In genomic region chr9:34454571-34455065, GRCh38 we compare ENCODE assay signal across 8 cellular contexts. TPM values are rescaled to one million over a fixed set of nuclear protein-coding genes. Genes with fewer than 3 reads are reported as not detected.
DNase-seq lines count a peak whose midpoint lies in the region; FAIRE-seq and TF ChIP-seq lines count a peak whose summit lies in the region.
"Had no signal": no experiment of that assay in that cellular context is flagged by ENCODE, and none has a peak within 500 bp of the region (broad histone marks: within the 10 kb centered on the region; RNA-seq: fewer than 3 reads in every experiment).

No MANE protein-coding gene starts in this region.

- H3K9me3 ChIP-seq in BE2C (no peaks in the 10 kb centered on the region), GM23248 (ENCODE audit: low read depth) (no peaks in the 10 kb centered on the region), keratinocyte (ENCODE audit: control insufficient read depth, low read depth, low read length) (no peaks in the 10 kb centered on the region)

- H2AFZ ChIP-seq in GM23248 (no peak overlapping the region), keratinocyte (ENCODE audit: control insufficient read depth, low read length) (no peak overlapping the region)

- H3K9me1 ChIP-seq in keratinocyte (ENCODE audit: control insufficient read depth, extremely low read depth, insufficient read depth, low read length): peaks cover 3% of the 10 kb centered on the region

- H4K20me1 ChIP-seq in GM23248 (ENCODE audit: insufficient read depth): peaks cover 9% of the 10 kb centered on the region; the same call in 1 of the 2 replicates
- peaks cover 7% of the 10 kb centered on the region for H4K20me1 ChIP-seq in keratinocyte (ENCODE audit: control insufficient read depth, extremely low read depth, insufficient read depth, low read length)

- H3K79me2 ChIP-seq in GM23248 (ENCODE audit: insufficient read depth): peaks cover 79% of the 10 kb centered on the region
- peaks cover 46% of the 10 kb centered on the region for H3K79me2 ChIP-seq in keratinocyte (ENCODE audit: control insufficient read depth, insufficient read depth, low read length)

- H3K4me3 ChIP-seq in BE2C (ENCODE audit: low read depth, low read length): no peak overlapping the region
- H3K4me3 ChIP-seq in GM23248: no peak overlapping the region
- H3K4me3 ChIP-seq in keratinocyte (ENCODE audit: control insufficient read depth in 2 of 3, extremely low read depth in 1 of 3, insufficient read depth in 2 of 3, low read depth in 1 of 3, low read length in 3 of 3): no peak overlapping the region

- H3K36me3 ChIP-seq in BE2C: peaks cover 10% of the 10 kb centered on the region
- H3K36me3 ChIP-seq in GM23248 (ENCODE audit: low read depth): no peaks in the 10 kb centered on the region
- H3K36me3 ChIP-seq in keratinocyte (ENCODE audit: control insufficient read depth in 2 of 2, extremely low read depth in 1 of 2, insufficient read depth in 2 of 2, low read length in 2 of 2): no peaks in the 10 kb centered on the region

- H3K4me1 ChIP-seq in BE2C (peaks cover 23% of the 10 kb centered on the region), GM23248 (ENCODE audit: insufficient read depth) (peaks cover 24% of the 10 kb centered on the region), keratinocyte (ENCODE audit: control insufficient read depth, extremely low read depth, insufficient read depth, low read length) (peaks cover 28% of the 10 kb centered on the region)

- H3K27me3 ChIP-seq in BE2C: no peaks in the 10 kb centered on the region; the same call in 1 of the 2 replicates
- no peaks in the 10 kb centered on the region for H3K27me3 ChIP-seq in GM23248 (replicated peaks; ENCODE audit: insufficient read depth)
- no peaks in the 10 kb centered on the region for H3K27me3 ChIP-seq in keratinocyte (ENCODE audit: control insufficient read depth, extremely low read depth, insufficient read depth, low read length)

- H3K4me2 ChIP-seq in GM23248 (ENCODE audit: unreplicated experiment): no peak overlapping the region
- H3K4me2 ChIP-seq in keratinocyte (ENCODE audit: control insufficient read depth, extremely low read depth, insufficient read depth, low read depth, low read length): no peak overlapping the region

- peak; percentile 55 for DNase-seq in BE2C
- DNase-seq in GM23248: peak; percentile 89
- DNase-seq in SW480 (ENCODE audit: low spot score): peak; percentile 53
- DNase-seq in keratinocyte (ENCODE audit: low read depth, low spot score): peak; percentile 61
- no peak for DNase-seq in pons (ENCODE audit: low spot score)
- no peak for DNase-seq in NCI-H1092 treated with DMSO at 0.1 percent for 48 hours (lab: John Stamatoyannopoulos, UW)
- no peak for DNase-seq in NCI-H2196 (lab: John Stamatoyannopoulos, UW; ENCODE audit: unreplicated experiment)
- DNase-seq: activated B cell treated with CpG ODN at 0.5 μM for 24 hours had no signal

- FAIRE-seq in keratinocyte (lab: Jason Lieb, UNC): peak; percentile 43

- peaks cover 3% of the 10 kb centered on the region; the same call in 1 of the 2 replicates for H3F3A ChIP-seq in GM23248 (ENCODE audit: insufficient read depth)

- dilution Hi-C loops in keratinocyte (cut with MboI; ENCODE audit: extremely low pct_ligation_motif_present, low sequenced_read_pairs): no loop called here

- TF ChIP-seq CTCF in BE2C (IDR thresholded peaks at IDR 0.05; ENCODE audit: low read depth, low read length) (peak; percentile 37), keratinocyte (optimal IDR thresholded peaks at IDR 0.05 in 1 of 3, IDR thresholded peaks at IDR 0.05 in 1 of 3, conservative IDR thresholded peaks at IDR 0.05 in 1 of 3; ENCODE audit: extremely low read depth in 1 of 3, insufficient read depth in 2 of 3, low read length in 3 of 3) (peak in 2 of 3 experiments; percentile 13 to 20)

- H3K9ac ChIP-seq in GM23248 (no peak overlapping the region), keratinocyte (ENCODE audit: control insufficient read depth, extremely low read depth, insufficient read depth, low read length) (no peak overlapping the region)

- peak overlapping the region; percentile 51 for H3K27ac ChIP-seq in GM23248
- no peak overlapping the region for H3K27ac ChIP-seq in keratinocyte (ENCODE audit: control insufficient read depth, insufficient read depth, low read length)

- H3K9me2 ChIP-seq in GM23248 (ENCODE audit: insufficient read depth): no peaks in the 10 kb centered on the region

- in situ Hi-C loops in GM23248 (cut with MboI): no loop called here

- WGBS in GM23248 (ENCODE audit: low coverage in 1 of 2, low lambda C conversion rate in 2 of 2, missing lambda C conversion rate in 2 of 2), 2 experiments: 21 to 26% methylated on average over 3 of the region's 3 CpGs

RNA-seq across cellular contexts. Expression of gene FAM219A, which starts 3.8 kb away (rescaled TPM):
- 14.5 TPM for polyA plus RNA-seq in BE2C (2012; ENCODE audit: insufficient read depth, insufficient read length, low read depth)
- total RNA-seq in GM23248 (2014; rRNA removed; shearing (Covaris generic)): 9.1 and 12.3 TPM in 2 replicates
- polyA plus RNA-seq in GM23248 (2016; fragmentation: Nextera tagmentation; extraction: Ambion mirVana) (7.6 and 7.8 TPM in 2 replicates), keratinocyte (8.9 to 10.6 TPM (median 9.2 TPM) in 3 replicates)
- 5.4 TPM for polyA plus RNA-seq in keratinocyte (2011; ENCODE audit: low read depth)
- polyA plus RNA-seq in keratinocyte (2011; cell fraction: cytosol; rRNA removed): 6.7 and 8.1 TPM in 2 replicates
- 31.8 and 32.1 TPM in 2 replicates for polyA plus RNA-seq in keratinocyte (2011; cell fraction: nucleus; rRNA removed)
- 9.6 and 13.4 TPM in 2 replicates for polyA plus RNA-seq in keratinocyte (2012; ENCODE audit: low replicate concordance)
- 7.6 to 13.0 TPM (median 10.4 TPM) in 3 replicates for polyA minus RNA-seq in keratinocyte
- 8.6 TPM for polyA minus RNA-seq in keratinocyte (2011; cell fraction: cytosol; rRNA and poly(A)+ RNA removed)
- 8.2 and 11.0 TPM in 2 replicates for polyA minus RNA-seq in keratinocyte (2011; cell fraction: nucleus; rRNA and poly(A)+ RNA removed)

RNA-seq across cellular contexts. Expression of gene DNAI1, which starts 4.0 kb away (rescaled TPM):
- not detected for polyA plus RNA-seq in BE2C (2012; ENCODE audit: insufficient read depth, insufficient read length, low read depth)
- not detected in 2 replicates for total RNA-seq in GM23248 (2014; rRNA removed; shearing (Covaris generic))
- polyA plus RNA-seq in GM23248 (2016; fragmentation: Nextera tagmentation; extraction: Ambion mirVana) (not detected in 2 replicates), keratinocyte (0.08 TPM in 1 of 3 replicates, not detected in the others)
- polyA plus RNA-seq in keratinocyte (2011; ENCODE audit: low read depth): not detected
- polyA plus RNA-seq in keratinocyte (2011; cell fraction: cytosol; rRNA removed): 0.04 TPM in 1 of 2 replicates, not detected in the other
- polyA plus RNA-seq in keratinocyte (2011; cell fraction: nucleus; rRNA removed): 0.15 and 0.19 TPM in 2 replicates
- not detected in 2 replicates for polyA plus RNA-seq in keratinocyte (2012; ENCODE audit: low replicate concordance)
- polyA minus RNA-seq in keratinocyte: not detected in 3 replicates
- polyA minus RNA-seq in keratinocyte (2011; cell fraction: cytosol; rRNA and poly(A)+ RNA removed): not detected
- not detected in 2 replicates for polyA minus RNA-seq in keratinocyte (2011; cell fraction: nucleus; rRNA and poly(A)+ RNA removed)
- total RNA-seq: activated B cell treated with CpG ODN at 0.5 μM for 24 hours had no signal

Comparison
In these comparisons a context has a peak if more than half of its experiments do, and no peak if none do; other contexts are left out.
1. DNase-seq: peak in BE2C (single experiment), GM23248 (single experiment), SW480 (single experiment) and keratinocyte (single experiment); none in pons (single experiment), NCI-H1092 treated with DMSO at 0.1 percent for 48 hours (single experiment) and NCI-H2196 (single experiment).